In the genomic region with DNA sequence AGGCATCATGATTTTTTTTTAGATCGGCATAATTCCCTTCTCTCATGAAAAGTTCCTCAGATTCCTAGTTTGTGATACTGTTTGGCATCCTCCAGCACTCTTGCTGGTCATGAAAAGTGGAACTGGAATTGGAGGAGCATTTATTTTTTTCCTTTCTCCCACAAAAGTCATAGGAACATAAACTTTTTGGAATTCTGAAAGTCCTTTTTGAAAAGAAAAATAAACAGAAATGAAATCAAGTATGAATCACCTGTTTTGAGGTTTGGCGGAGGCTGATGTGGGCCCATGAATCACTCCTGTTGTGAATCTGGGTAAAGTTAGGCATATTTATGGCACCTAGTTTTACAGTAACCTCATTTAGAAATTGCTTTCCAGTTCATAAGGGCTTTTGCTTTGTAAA, we compare ENCODE assay signal across 17 cellular contexts. TPM values are rescaled to one million over a fixed set of nuclear protein-coding genes. Genes with fewer than 3 reads are reported as not detected.
A peak's percentile ranks its signal among the peaks of the same experiment; 100 is the strongest.
DNase-seq lines count a peak whose midpoint lies in the region; ATAC-seq, FAIRE-seq and TF ChIP-seq lines count a peak whose summit lies in the region.
"Had no signal": no experiment of that assay in that cellular context is flagged by ENCODE, and none has a peak within 500 bp of the region (broad histone marks: within the 10 kb centered on the region; RNA-seq: fewer than 3 reads in every experiment).

No MANE protein-coding gene starts in this region.

- no peaks in the 10 kb centered on the region for H4K20me1 ChIP-seq in keratinocyte (ENCODE audit: control insufficient read depth, extremely low read depth, insufficient read depth, low read length)

- DNase-seq in NOMO-1 treated with DMSO at 0.1 percent for 48 hours (lab: John Stamatoyannopoulos, UW; ENCODE audit: unreplicated experiment) (peak; percentile 6), NOMO-1 treated with dmso at 0.1 percent for 144 hours (lab: John Stamatoyannopoulos, UW; ENCODE audit: unreplicated experiment) (no peak), astrocyte of the cerebellum (ENCODE audit: low read depth) (peak; percentile 83), keratinocyte (ENCODE audit: low read depth, low spot score) (no peak), transverse colon (no peak), NCI-H1092 (lab: John Stamatoyannopoulos, UW) (no peak)
- DNase-seq in activated CD4-positive, alpha-beta T cell treated with anti-CD3 and anti-CD28 coated beads, Interleukin-2, amount 50 U/mL, for 4 hours = no peak
- DNase-seq: 8988T; activated CD4-positive, CD25-positive, alpha-beta regulatory T cell; H7; naive thymus-derived CD8-positive, alpha-beta T cell; NCI-H1694; NCI-H774; upper lobe of left lung had no signal

- H3K4me1 ChIP-seq in keratinocyte (ENCODE audit: control insufficient read depth, extremely low read depth, insufficient read depth, low read length) (peaks cover 7% of the 10 kb centered on the region), transverse colon (peaks cover 2 to 24% (median 7%) of the 10 kb centered on the region in 4 donors)
- H3K4me1 ChIP-seq: upper lobe of left lung had no signal

- WGBS in transverse colon (ENCODE audit: low coverage in 1 of 2), 2 donors = 25 to 52% methylated on average over 1 to 2 of the region's 2 CpGs

- no peak for TF ChIP-seq EP300 in transverse colon (IDR thresholded peaks at IDR 0.05; ENCODE audit: low read depth)

- H3K27me3 ChIP-seq in keratinocyte (ENCODE audit: control insufficient read depth, extremely low read depth, insufficient read depth, low read length) (peaks cover 4% of the 10 kb centered on the region), transverse colon (no peaks in the 10 kb centered on the region)
- H3K27me3 ChIP-seq: upper lobe of left lung had no signal

- H3K4me3 ChIP-seq in astrocyte of the cerebellum (ENCODE audit: low read depth, low read length) (no peak overlapping the region), keratinocyte (ENCODE audit: control insufficient read depth in 2 of 3, extremely low read depth in 1 of 3, insufficient read depth in 2 of 3, low read depth in 1 of 3, low read length in 3 of 3) (no peak overlapping the region), transverse colon (no peak overlapping the region)
- H3K4me3 ChIP-seq: upper lobe of left lung had no signal

- no peak overlapping the region for H2AFZ ChIP-seq in keratinocyte (ENCODE audit: control insufficient read depth, low read length)

- dilution Hi-C loops in keratinocyte (cut with MboI; ENCODE audit: extremely low pct_ligation_motif_present, low sequenced_read_pairs) = no loop called here

- H3K9ac ChIP-seq in keratinocyte (ENCODE audit: control insufficient read depth, extremely low read depth, insufficient read depth, low read length) = no peak overlapping the region

- FAIRE-seq in keratinocyte (lab: Jason Lieb, UNC) = peak; percentile 75
- FAIRE-seq: endometrium, GM12891 had no signal

- H3K9me1 ChIP-seq in keratinocyte (ENCODE audit: control insufficient read depth, extremely low read depth, insufficient read depth, low read length) = no peaks in the 10 kb centered on the region

- TF ChIP-seq POLR2A in transverse colon (IDR thresholded peaks at IDR 0.05) = no peak

- H3K27ac ChIP-seq in keratinocyte (ENCODE audit: control insufficient read depth, insufficient read depth, low read length) = no peak overlapping the region
- H3K27ac ChIP-seq in transverse colon = peak overlapping the region; percentile 57 to 74 (median 72)
- H3K27ac ChIP-seq: upper lobe of left lung had no signal

- peak overlapping the region; percentile 62 for H3K4me2 ChIP-seq in keratinocyte (ENCODE audit: control insufficient read depth, extremely low read depth, insufficient read depth, low read depth, low read length)

- H3K36me3 ChIP-seq in keratinocyte (ENCODE audit: control insufficient read depth in 2 of 2, extremely low read depth in 1 of 2, insufficient read depth in 2 of 2, low read length in 2 of 2) (no peaks in the 10 kb centered on the region), transverse colon (no peaks in the 10 kb centered on the region)
- H3K36me3 ChIP-seq: upper lobe of left lung had no signal

- in situ Hi-C loops in astrocyte of the cerebellum (cut with HindIII; ENCODE audit: low sequenced_read_pairs) = no loop called here
- in situ Hi-C loops in transverse colon (cut with MboI; ENCODE audit: low pct_ligation_motif_present in 1 of 4, low pct_unique_long_range_greater_than_20kb in 1 of 4, low sequenced_read_pairs in 3 of 4) = no loop called here

- no peak for ATAC-seq in HG03095 (IDR thresholded peaks at IDR 0.05; ENCODE audit: unreplicated experiment)
- ATAC-seq: naive thymus-derived CD8-positive, alpha-beta T cell had no signal

- H3K79me2 ChIP-seq in keratinocyte (ENCODE audit: control insufficient read depth, insufficient read depth, low read length) = no peaks in the 10 kb centered on the region

- H3K9me3 ChIP-seq in keratinocyte (ENCODE audit: control insufficient read depth, low read depth, low read length) = no peaks in the 10 kb centered on the region
- no peaks in the 10 kb centered on the region for H3K9me3 ChIP-seq in transverse colon
- H3K9me3 ChIP-seq: upper lobe of left lung had no signal

- TF ChIP-seq CTCF in astrocyte of the cerebellum (IDR thresholded peaks at IDR 0.05; ENCODE audit: low read depth, low read length, missing control alignments) = no peak
- no peak for TF ChIP-seq CTCF in keratinocyte (optimal IDR thresholded peaks at IDR 0.05 in 1 of 3, IDR thresholded peaks at IDR 0.05 in 1 of 3, conservative IDR thresholded peaks at IDR 0.05 in 1 of 3; ENCODE audit: extremely low read depth in 1 of 3, insufficient read depth in 2 of 3, low read length in 3 of 3)
- TF ChIP-seq CTCF in transverse colon (IDR thresholded peaks at IDR 0.05) = no peak

- intact Hi-C loops in transverse colon (cut with DNase I; ENCODE audit: low total_unique reads) = loop anchor here (5.0 kb wide), 1 partner anchor 39 kb away; no protein-coding TSS in a partner anchor

RNA-seq across cellular contexts. Expression of gene CACNB2, which starts 17.7 kb away (rescaled TPM):
- 0.03 to 0.15 TPM in 2 of 3 replicates, not detected in the other for polyA plus RNA-seq in keratinocyte
- 0.36 TPM for polyA plus RNA-seq in keratinocyte (2011; ENCODE audit: low read depth)
- 0.04 TPM in 1 of 2 replicates, not detected in the other for polyA plus RNA-seq in keratinocyte (2011; cell fraction: cytosol; rRNA removed)
- polyA plus RNA-seq in keratinocyte (2011; cell fraction: nucleus; rRNA removed) = 0.13 and 0.27 TPM in 2 replicates
- 0.07 and 0.51 TPM in 2 replicates for polyA plus RNA-seq in keratinocyte (2012; ENCODE audit: low replicate concordance)
- not detected in 3 replicates for polyA minus RNA-seq in keratinocyte
- not detected for polyA minus RNA-seq in keratinocyte (2011; cell fraction: cytosol; rRNA and poly(A)+ RNA removed)
- 1.6 TPM in 1 of 2 replicates, not detected in the other for polyA minus RNA-seq in keratinocyte (2011; cell fraction: nucleus; rRNA and poly(A)+ RNA removed)
- 100 to 1,000 TPM in 1 of 4 donors, 10 to 100 TPM in 3; 16.2 to 338 (median 23.7) TPM for total RNA-seq in transverse colon
- total RNA-seq: naive thymus-derived CD8-positive, alpha-beta T cell had no signal

Comparison
In these comparisons a context has a peak if more than half of its experiments do, and no peak if none do; other contexts are left out.
1. DNase-seq: peak in NOMO-1 treated with DMSO at 0.1 percent for 48 hours (single experiment) and astrocyte of the cerebellum (single experiment); none in NOMO-1 treated with dmso at 0.1 percent for 144 hours (single experiment), keratinocyte (single experiment), transverse colon (single experiment), activated CD4-positive, alpha-beta T cell treated with anti-CD3 and anti-CD28 coated beads, Interleukin-2, amount 50 U/mL, for 4 hours (0 of 2) and NCI-H1092 (single experiment).